In the genomic region with DNA sequence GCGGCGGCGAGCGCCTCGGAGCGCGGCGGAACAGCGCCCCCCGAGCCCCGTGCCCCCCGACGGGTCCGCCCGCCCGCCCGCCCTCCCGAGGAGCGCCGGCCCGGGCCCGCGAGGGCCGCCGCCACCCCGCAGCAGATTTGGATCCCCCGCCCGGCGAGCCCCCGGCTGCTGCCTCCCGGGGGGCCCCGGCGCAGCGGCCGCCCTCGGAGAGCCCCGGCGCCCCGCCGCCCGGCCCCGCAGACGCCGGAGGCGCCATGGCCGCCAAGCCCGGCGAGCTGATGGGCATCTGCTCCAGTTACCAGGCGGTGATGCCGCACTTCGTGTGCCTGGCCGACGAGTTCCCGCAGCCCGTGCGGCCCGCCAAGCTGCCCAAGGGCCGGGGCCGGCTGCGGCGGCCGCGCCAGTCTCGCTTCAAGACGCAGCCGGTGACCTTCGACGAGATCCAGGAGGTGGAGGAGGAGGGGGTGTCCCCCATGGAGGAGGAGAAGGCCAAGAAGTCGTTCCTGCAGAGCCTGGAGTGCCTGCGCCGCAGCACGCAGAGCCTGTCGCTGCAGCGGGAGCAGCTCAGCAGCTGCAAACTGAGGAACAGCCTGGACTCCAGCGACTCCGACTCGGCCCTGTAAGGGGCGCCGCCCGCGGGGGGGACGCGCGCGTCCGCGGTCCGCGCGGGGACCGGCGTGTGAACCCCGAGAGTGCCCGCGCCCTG, we compare ENCODE assay signal across 8 cellular contexts. TPM values are rescaled to one million over a fixed set of nuclear protein-coding genes. Genes with fewer than 3 reads are reported as not detected.
DNase-seq lines count a peak whose midpoint lies in the region; ATAC-seq, FAIRE-seq and TF ChIP-seq lines count a peak whose summit lies in the region.

No MANE protein-coding gene starts in this region.

- H3K9me3 Mint-ChIP-seq in activated CD4-positive, alpha-beta T cell treated with anti-CD3 and anti-CD28 coated beads, Interleukin-2, amount 10 ng/mL, durations not matched to agents 24 days and 14 days, result no peaks in the 10 kb centered on the region

- peak overlapping the region; percentile 42; the same call in 1 of the 2 replicates for H3K4me3 ChIP-seq in PC-9
- H3K4me3 ChIP-seq in colonic mucosa, result peak overlapping the region; percentile 47
- H3K4me3 ChIP-seq in lower leg skin (ENCODE audit: low read depth, poor library complexity, severe bottlenecking), result peak overlapping the region; percentile 67
- H3K4me3 ChIP-seq in transverse colon, result peak overlapping the region; percentile 42 to 57 (median 54)

- DNase-seq in activated CD4-positive, alpha-beta T cell treated with anti-CD3 and anti-CD28 coated beads, Interleukin-2, amount 10 ng/mL, durations not matched to agents 24 days and 14 days, result peak; percentile 69
- no peak for DNase-seq in activated CD4-positive, alpha-beta T cell treated with anti-CD3 and anti-CD28 coated beads, Interleukin-2, amount 50 U/mL, for 1 hour
- no peak for DNase-seq in PC-9
- DNase-seq in colonic mucosa, result no peak
- DNase-seq in lower leg skin (ENCODE audit: low spot score in 2 of 2), result peak in 1 of 2 donors; percentile 83
- DNase-seq in transverse colon, result no peak
- no peak for DNase-seq in GM12892 (ENCODE audit: insufficient read length)

- no peak overlapping the region for H3K27ac Mint-ChIP-seq in activated CD4-positive, alpha-beta T cell treated with anti-CD3 and anti-CD28 coated beads, Interleukin-2, amount 10 ng/mL, durations not matched to agents 24 days and 14 days

- in situ Hi-C loops in transverse colon (cut with MboI; ENCODE audit: low pct_ligation_motif_present in 1 of 4, low pct_unique_long_range_greater_than_20kb in 1 of 4, low sequenced_read_pairs in 3 of 4), result no loop called here

- H3K4me2 ChIP-seq in PC-9, result peak overlapping the region; percentile 69

- no peak for ATAC-seq in HG02852 (IDR thresholded peaks at IDR 0.05; ENCODE audit: unreplicated experiment)

- no peaks in the 10 kb centered on the region for H3K9me3 ChIP-seq in PC-9 (ENCODE audit: insufficient read depth, low read depth)
- no peaks in the 10 kb centered on the region for H3K9me3 ChIP-seq in colonic mucosa
- no peaks in the 10 kb centered on the region for H3K9me3 ChIP-seq in transverse colon

- H3K27me3 Mint-ChIP-seq in activated CD4-positive, alpha-beta T cell treated with anti-CD3 and anti-CD28 coated beads, Interleukin-2, amount 10 ng/mL, durations not matched to agents 24 days and 14 days, result peaks cover 64% of the 10 kb centered on the region

- H3K4me1 ChIP-seq in PC-9 (replicated peaks; ENCODE audit: insufficient read depth), result peaks cover 9% of the 10 kb centered on the region; the same call in 1 of the 2 replicates
- no peaks in the 10 kb centered on the region for H3K4me1 ChIP-seq in colonic mucosa
- H3K4me1 ChIP-seq in transverse colon, result peaks cover 0 to 29% (median 15%) of the 10 kb centered on the region in 4 donors

- H3K36me3 ChIP-seq in PC-9 (ENCODE audit: low read depth) (no peaks in the 10 kb centered on the region), colonic mucosa (no peaks in the 10 kb centered on the region), transverse colon (no peaks in the 10 kb centered on the region)

- no peak for TF ChIP-seq EP300 in transverse colon (IDR thresholded peaks at IDR 0.05; ENCODE audit: low read depth)

- peaks cover 62% of the 10 kb centered on the region for H3K27me3 ChIP-seq in PC-9 (ENCODE audit: insufficient read depth, low read depth)
- peaks cover 40% of the 10 kb centered on the region for H3K27me3 ChIP-seq in colonic mucosa
- peaks cover 65% of the 10 kb centered on the region for H3K27me3 ChIP-seq in transverse colon

- H3K79me2 ChIP-seq in PC-9 (ENCODE audit: low read depth), result no peaks in the 10 kb centered on the region

- peak overlapping the region in 1 of 2 donors; percentile 64 for H3K9ac ChIP-seq in colonic mucosa (ENCODE audit: low read depth in 2 of 2, low read length in 2 of 2)

- no peak for FAIRE-seq in GM12892 (lab: Jason Lieb, UNC)

- POLR2A ChIA-PET in PC-9 (lab: Charles Lee; ENCODE audit: unreplicated experiment), result no interaction called here

- H3K4me3 Mint-ChIP-seq in activated CD4-positive, alpha-beta T cell treated with anti-CD3 and anti-CD28 coated beads, Interleukin-2, amount 10 ng/mL, durations not matched to agents 24 days and 14 days, result peak overlapping the region; percentile 75

- H4K20me1 ChIP-seq in PC-9 (ENCODE audit: insufficient read depth), result no peaks in the 10 kb centered on the region

- no peak for TF ChIP-seq POLR2A in lower leg skin (IDR thresholded peaks at IDR 0.05)
- no peak for TF ChIP-seq POLR2A in transverse colon (IDR thresholded peaks at IDR 0.05)
- no peak for TF ChIP-seq POLR2A in GM12892 (IDR thresholded peaks at IDR 0.05; ENCODE audit: low read depth, low read length)

- no peaks in the 10 kb centered on the region; the same call in 1 of the 2 replicates for H3F3A ChIP-seq in PC-9 (ENCODE audit: insufficient read depth, low read depth)

- TF ChIP-seq CTCF in PC-9 (conservative IDR thresholded peaks at IDR 0.05), result no peak
- TF ChIP-seq CTCF in colonic mucosa (IDR thresholded peaks at IDR 0.05), result no peak
- no peak for TF ChIP-seq CTCF in lower leg skin (IDR thresholded peaks at IDR 0.05)
- no peak for TF ChIP-seq CTCF in transverse colon (IDR thresholded peaks at IDR 0.05)

- H3K9me2 ChIP-seq in PC-9 (ENCODE audit: insufficient read depth), result no peaks in the 10 kb centered on the region

- H3K36me3 Mint-ChIP-seq in activated CD4-positive, alpha-beta T cell treated with anti-CD3 and anti-CD28 coated beads, Interleukin-2, amount 10 ng/mL, durations not matched to agents 24 days and 14 days (ENCODE audit: low read depth), result peaks cover 2% of the 10 kb centered on the region

- intact Hi-C loops in activated CD4-positive, alpha-beta T cell treated with anti-CD3 and anti-CD28 coated beads, Interleukin-2, amount 10 ng/mL, durations not matched to agents 24 days and 14 days (cut with micrococcal nuclease), result loop anchor here (5.0 to 10.0 kb wide), 4 partner anchors 111 to 366 kb away; a partner anchor contains a TSS
- intact Hi-C loops in PC-9 (cut with micrococcal nuclease; ENCODE audit: unreplicated experiment) (no loop called here), colonic mucosa (cut with DNase I) (loop anchor here (5.0 kb wide), 2 partner anchors 51 to 94 kb away; no protein-coding TSS in a partner anchor), lower leg skin (cut with DNase I; ENCODE audit: low total_unique reads) (loop anchor here (5.0 kb wide), 1 partner anchor 51 kb away; no protein-coding TSS in a partner anchor), transverse colon (cut with DNase I; ENCODE audit: low total_unique reads) (loop anchor here (5.0 kb wide), 1 partner anchor 51 kb away; no protein-coding TSS in a partner anchor)

- peaks cover 18% of the 10 kb centered on the region for H3K4me1 Mint-ChIP-seq in activated CD4-positive, alpha-beta T cell treated with anti-CD3 and anti-CD28 coated beads, Interleukin-2, amount 10 ng/mL, durations not matched to agents 24 days and 14 days

- CTCF ChIA-PET in PC-9 (lab: Charles Lee), result no interaction called here

- WGBS in lower leg skin, 2 donors, result 0 to 2% methylated on average over 12 to 22 of the region's 95 CpGs
- 0% methylated on average over 33 of the region's 95 CpGs; no CpG with 5 or more reads in 1 of the 2 donors for WGBS in transverse colon (ENCODE audit: low coverage in 1 of 2), 2 donors

- no TSS peak for BruUV-seq in PC-9 (replicated peaks; lab: Mats Ljungman, UMichigan)

- no peak overlapping the region for H3K27ac ChIP-seq in PC-9
- peak overlapping the region; percentile 63 for H3K27ac ChIP-seq in colonic mucosa
- peak overlapping the region; percentile 80 to 94 (median 88) for H3K27ac ChIP-seq in transverse colon

- H2AFZ ChIP-seq in PC-9, result no peak overlapping the region

RNA-seq across cellular contexts. Expression of a gene that starts 0.4 kb away (rescaled TPM):
- total RNA-seq in activated CD4-positive, alpha-beta T cell treated with anti-CD3 and anti-CD28 coated beads, Interleukin-2, amount 10 ng/mL, durations not matched to agents 24 days and 14 days, result 3.1 and 3.5 TPM in 2 replicates
- not detected in 2 replicates for total RNA-seq in PC-9 (2021)
- 10 to 100 TPM in 1 of 2 donors, 1 to 10 TPM in 1; 9.3 to 26.7 TPM for total RNA-seq in colonic mucosa
- 100 to 1,000 TPM in 1 of 4 donors, 10 to 100 TPM in 3; 42.5 to 101 (median 60.2) TPM for total RNA-seq in lower leg skin
- total RNA-seq in transverse colon, result 100 to 1,000 TPM in 2 of 4 donors, 10 to 100 TPM in 2; 20.6 to 305 (median 134) TPM
- polyA plus RNA-seq in GM12892 (2012; ENCODE audit: missing spikeins), result not detected
